25 cellular contexts compared by ENCODE assay signal in the genomic region with DNA sequence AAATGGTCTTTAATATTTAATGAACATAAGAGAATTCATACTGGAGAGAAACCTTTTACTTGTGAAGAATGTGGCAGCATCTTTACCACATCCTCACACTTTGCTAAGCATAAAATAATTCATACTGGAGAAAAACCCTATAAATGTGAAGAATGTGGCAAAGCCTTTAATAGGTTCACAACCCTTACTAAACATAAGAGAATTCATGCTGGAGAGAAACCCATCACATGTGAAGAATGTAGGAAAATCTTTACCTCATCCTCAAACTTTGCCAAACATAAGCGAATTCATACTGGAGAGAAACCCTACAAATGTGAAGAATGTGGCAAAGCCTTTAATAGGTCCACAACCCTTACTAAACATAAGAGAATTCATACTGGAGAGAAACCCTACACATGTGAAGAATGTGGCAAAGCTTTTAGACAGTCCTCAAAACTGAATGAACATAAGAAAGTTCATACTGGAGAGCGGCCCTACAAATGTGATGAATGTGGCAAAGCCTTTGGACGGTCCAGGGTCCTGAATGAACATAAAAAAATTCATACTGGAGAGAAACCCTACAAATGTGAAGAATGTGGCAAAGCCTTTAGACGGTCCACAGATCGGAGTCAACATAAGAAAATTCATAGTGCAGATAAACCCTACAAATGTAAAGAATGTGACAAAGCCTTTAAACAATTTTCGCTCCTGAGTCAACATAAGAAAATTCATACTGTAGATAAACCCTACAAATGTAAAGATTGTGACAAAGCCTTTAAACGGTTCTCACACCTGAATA. TPM values are rescaled to one million over a fixed set of nuclear protein-coding genes. Genes with fewer than 3 reads are reported as not detected.
DNase-seq lines count a peak whose midpoint lies in the region; ATAC-seq and TF ChIP-seq lines count a peak whose summit lies in the region.
"Had no signal": no experiment of that assay in that cellular context is flagged by ENCODE, and none has a peak within 500 bp of the region (broad histone marks: within the 10 kb centered on the region; RNA-seq: fewer than 3 reads in every experiment).

No MANE protein-coding gene starts in this region.

- H3K27ac ChIP-seq in SU-DHL-6 (ENCODE audit: low read depth, low read length) (no peak overlapping the region), iPS-18a (ENCODE audit: low read length) (no peak overlapping the region)
- H3K27ac ChIP-seq: 22Rv1, brain microvascular endothelial cell, RWPE1, sigmoid colon, vagina had no signal

- H3K4me3 Mint-ChIP-seq in activated T-cell treated with anti-CD3 and anti-CD28 coated beads, Interleukin-2, amount 50 U/mL, for 72 hours = no peak overlapping the region
- no peak overlapping the region for H3K4me3 Mint-ChIP-seq in stimulated activated naive B cell treated with anti-CD40 and anti-IgM and Interleukin-4, amounts not matched to agents 10 μg/mL and 1 μg/mL and 100 μg/mL, for 72 hours
- H3K4me3 Mint-ChIP-seq in osteocyte (ENCODE audit: unreplicated experiment) = no peak overlapping the region
- H3K4me3 Mint-ChIP-seq: activated CD8-positive, alpha-beta T cell treated with anti-CD3 and anti-CD28 coated beads for 36 hours; T-helper 1 cell treated with Interleukin-12 subunit alpha and Interleukin-12 subunit beta and Interleukin-4 antibody, amounts not matched to agents 30 μg/mL and 1 μg/mL, for 36 hours had no signal

- TF ChIP-seq CTCF in SU-DHL-6 (IDR thresholded peaks at IDR 0.05; ENCODE audit: insufficient read depth, low read length, poor library complexity, severe bottlenecking) = no peak
- TF ChIP-seq CTCF in osteocyte (IDR thresholded peaks at IDR 0.05) = no peak

- H3K4me3 ChIP-seq in SU-DHL-6 (ENCODE audit: insufficient read depth, low read length, poor library complexity, severe bottlenecking) = peak overlapping the region; percentile 7
- H3K4me3 ChIP-seq in iPS-18a (ENCODE audit: low read length) = peak overlapping the region; percentile 33
- H3K4me3 ChIP-seq: lung, sigmoid colon, vagina had no signal

- H3F3A ChIP-seq in SU-DHL-6 (ENCODE audit: insufficient read depth) = no peaks in the 10 kb centered on the region

- H3K36me3 Mint-ChIP-seq in activated T-cell treated with anti-CD3 and anti-CD28 coated beads, Interleukin-2, amount 50 U/mL, for 72 hours (ENCODE audit: insufficient read depth in 2 of 2) = peaks cover 46 to 67% of the 10 kb centered on the region in 2 donors
- peaks cover 57 to 77% of the 10 kb centered on the region in 2 donors for H3K36me3 Mint-ChIP-seq in stimulated activated naive B cell treated with anti-CD40 and anti-IgM and Interleukin-4, amounts not matched to agents 10 μg/mL and 1 μg/mL and 100 μg/mL, for 72 hours
- H3K36me3 Mint-ChIP-seq in osteocyte (ENCODE audit: unreplicated experiment) = peaks cover 68% of the 10 kb centered on the region

- peaks cover 11% of the 10 kb centered on the region; the same call in 1 of the 2 replicates for H3K79me2 ChIP-seq in SU-DHL-6 (ENCODE audit: insufficient read depth, low read length)

- no peak for ATAC-seq in activated T-cell treated with anti-CD3 and anti-CD28 coated beads, Interleukin-2, amount 50 U/mL, for 72 hours (replicated peaks in 1 of 2)
- ATAC-seq in stimulated activated naive B cell treated with anti-CD40 and anti-IgM and Interleukin-4, amounts not matched to agents 10 μg/mL and 1 μg/mL and 100 μg/mL, for 72 hours (replicated peaks) = no peak
- ATAC-seq: activated CD4-positive, CD25-positive, alpha-beta regulatory T cell treated with anti-CD3 and anti-CD28 coated beads, Interleukin-2, amount 50 U/mL, for 24 hours; activated CD8-positive, alpha-beta T cell treated with anti-CD3 and anti-CD28 coated beads for 36 hours had no signal

- H3K9me2 ChIP-seq in SU-DHL-6 (replicated peaks; ENCODE audit: insufficient read depth, low read length) = no peaks in the 10 kb centered on the region

- no peaks in the 10 kb centered on the region for H3K27me3 Mint-ChIP-seq in activated T-cell treated with anti-CD3 and anti-CD28 coated beads, Interleukin-2, amount 50 U/mL, for 72 hours (ENCODE audit: low read depth)
- H3K27me3 Mint-ChIP-seq in stimulated activated naive B cell treated with anti-CD40 and anti-IgM and Interleukin-4, amounts not matched to agents 10 μg/mL and 1 μg/mL and 100 μg/mL, for 72 hours = no peaks in the 10 kb centered on the region
- no peaks in the 10 kb centered on the region for H3K27me3 Mint-ChIP-seq in osteocyte (ENCODE audit: unreplicated experiment)
- H3K27me3 Mint-ChIP-seq: activated CD8-positive, alpha-beta T cell treated with anti-CD3 and anti-CD28 coated beads for 36 hours had no signal

- H3K9ac ChIP-seq in SU-DHL-6 (ENCODE audit: low read length) = no peak overlapping the region
- no peak overlapping the region for H3K9ac ChIP-seq in iPS-18a (ENCODE audit: low read length)

- no peak overlapping the region for H3K4me2 ChIP-seq in SU-DHL-6 (ENCODE audit: low read depth, low read length, poor library complexity, severe bottlenecking)

- no peaks in the 10 kb centered on the region for H4K20me1 ChIP-seq in SU-DHL-6 (ENCODE audit: low read depth, low read length)

- no peaks in the 10 kb centered on the region for H3K4me1 ChIP-seq in iPS-18a (ENCODE audit: control insufficient read depth, low read depth, low read length)
- H3K4me1 ChIP-seq: sigmoid colon, vagina had no signal

- H3K36me3 ChIP-seq in SU-DHL-6 (ENCODE audit: low read length) = peaks cover 91% of the 10 kb centered on the region
- peaks cover 29% of the 10 kb centered on the region for H3K36me3 ChIP-seq in iPS-18a (ENCODE audit: control insufficient read depth, low read depth, low read length)

- no peak for DNase-seq in activated T-cell treated with anti-CD3 and anti-CD28 coated beads, Interleukin-2, amount 50 U/mL, for 72 hours
- DNase-seq in activated T-cell treated with anti-CD3 and anti-CD28 coated beads, Interleukin-2, amount 50 U/mL, for 1 hour = no peak
- no peak for DNase-seq in stimulated activated naive B cell treated with anti-CD40 and anti-IgM and Interleukin-4, amounts not matched to agents 10 μg/mL and 1 μg/mL and 100 μg/mL, for 72 hours
- DNase-seq in osteocyte (ENCODE audit: extremely low spot score, unreplicated experiment) (no peak), DMS153 (lab: John Stamatoyannopoulos, UW) (no peak), NCI-H1694 treated with DMSO at 0.1 percent for 48 hours (lab: John Stamatoyannopoulos, UW) (no peak)
- DNase-seq: activated CD8-positive, alpha-beta T cell treated with anti-CD3 and anti-CD28 coated beads for 36 hours; activated gamma-delta T cell; brain microvascular endothelial cell; effector CD4-positive, alpha-beta T cell; glutamatergic neuron; H7; NCI-H1417 treated with DMSO at 0.1 percent for 48 hours; NCI-H446; NCI-H774; sigmoid colon; stimulated activated naive CD4-positive, alpha-beta T cell treated with Interleukin-2 at 50 U/mL for 16 hours had no signal

- peak overlapping the region; percentile 19 for H3K27ac Mint-ChIP-seq in activated T-cell treated with anti-CD3 and anti-CD28 coated beads, Interleukin-2, amount 50 U/mL, for 72 hours
- peak overlapping the region; percentile 47 for H3K27ac Mint-ChIP-seq in stimulated activated naive B cell treated with anti-CD40 and anti-IgM and Interleukin-4, amounts not matched to agents 10 μg/mL and 1 μg/mL and 100 μg/mL, for 72 hours
- no peak overlapping the region for H3K27ac Mint-ChIP-seq in osteocyte (ENCODE audit: unreplicated experiment)
- H3K27ac Mint-ChIP-seq: activated CD8-positive, alpha-beta T cell treated with anti-CD3 and anti-CD28 coated beads for 36 hours; T-helper 1 cell treated with Interleukin-12 subunit alpha and Interleukin-12 subunit beta and Interleukin-4 antibody, amounts not matched to agents 30 μg/mL and 1 μg/mL, for 36 hours had no signal

- H3K9me3 ChIP-seq in SU-DHL-6 (ENCODE audit: insufficient read depth, low read length) = peaks cover 84% of the 10 kb centered on the region
- peaks cover 86% of the 10 kb centered on the region for H3K9me3 ChIP-seq in iPS-18a (ENCODE audit: control insufficient read depth, low read depth, low read length)

- H3K4me1 Mint-ChIP-seq in activated T-cell treated with anti-CD3 and anti-CD28 coated beads, Interleukin-2, amount 50 U/mL, for 72 hours (ENCODE audit: low read depth) = no peaks in the 10 kb centered on the region
- H3K4me1 Mint-ChIP-seq in stimulated activated naive B cell treated with anti-CD40 and anti-IgM and Interleukin-4, amounts not matched to agents 10 μg/mL and 1 μg/mL and 100 μg/mL, for 72 hours = no peaks in the 10 kb centered on the region
- no peaks in the 10 kb centered on the region for H3K4me1 Mint-ChIP-seq in osteocyte (ENCODE audit: unreplicated experiment)

- no peak overlapping the region for H2AFZ ChIP-seq in SU-DHL-6 (ENCODE audit: low read depth, low read length, severe bottlenecking)

- H3K27me3 ChIP-seq in SU-DHL-6 (ENCODE audit: low read length) (no peaks in the 10 kb centered on the region), iPS-18a (ENCODE audit: control insufficient read depth, insufficient read depth, low read length) (no peaks in the 10 kb centered on the region)
- H3K27me3 ChIP-seq: brain microvascular endothelial cell, sigmoid colon, vagina had no signal

- peaks cover 17 to 27% of the 10 kb centered on the region in 2 donors for H3K9me3 Mint-ChIP-seq in activated T-cell treated with anti-CD3 and anti-CD28 coated beads, Interleukin-2, amount 50 U/mL, for 72 hours
- H3K9me3 Mint-ChIP-seq in stimulated activated naive B cell treated with anti-CD40 and anti-IgM and Interleukin-4, amounts not matched to agents 10 μg/mL and 1 μg/mL and 100 μg/mL, for 72 hours = peaks cover 22 to 30% of the 10 kb centered on the region in 2 donors
- H3K9me3 Mint-ChIP-seq in osteocyte (ENCODE audit: unreplicated experiment) = peaks cover 51% of the 10 kb centered on the region

RNA-seq across cellular contexts. Expression of a gene that starts 35.6 kb away (rescaled TPM):
- 10 to 100 TPM; 31.6 to 32.0 TPM for total RNA-seq in activated T-cell treated with anti-CD3 and anti-CD28 coated beads, Interleukin-2, amount 50 U/mL, for 72 hours
- total RNA-seq in osteocyte = 12.6 and 14.7 TPM in 2 replicates
